ENCODE assay signal across 14 cellular contexts in the genomic region with DNA sequence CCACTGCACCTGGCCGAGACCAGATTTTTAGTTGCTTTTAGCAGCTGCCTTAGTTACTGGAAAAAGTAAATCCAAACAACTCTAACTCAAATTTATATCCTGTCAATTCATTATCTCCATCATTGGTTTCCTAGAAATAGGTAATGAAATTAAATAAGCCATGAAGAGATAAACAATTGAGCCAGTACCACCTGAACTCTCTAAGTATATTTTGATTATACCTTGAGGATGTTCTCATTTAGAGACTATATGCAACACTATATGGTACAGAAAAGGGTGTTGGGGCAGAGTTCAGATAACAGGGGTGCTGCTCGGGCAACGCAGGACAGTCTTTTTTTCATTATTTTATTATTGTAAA.
"Had no signal": no experiment of that assay in that cellular context is flagged by ENCODE, and none has a peak within 500 bp of the region (broad histone marks: within the 10 kb centered on the region; RNA-seq: fewer than 3 reads in every experiment).

No MANE protein-coding gene starts in this region.

- H3K4me3 Mint-ChIP-seq: naive thymus-derived CD8-positive, alpha-beta T cell had no signal

- DNase-seq: cortex of kidney; dorsolateral prefrontal cortex; effector CD8-positive, alpha-beta T cell; heart left ventricle; hippocampal formation; left colon; naive thymus-derived CD8-positive, alpha-beta T cell; stimulated activated CD4-positive, alpha-beta T cell treated with anti-CD3 and anti-CD28 coated beads, Interleukin-15, amount 100 ng/mL, for 24 hours; stimulated activated CD4-positive, alpha-beta T cell treated with anti-CD3 and anti-CD28 coated beads, Interleukin-1b, Interleukin-23, amount 100 ng/mL, for 48 hours; stimulated activated CD4-positive, alpha-beta T cell treated with anti-CD3 and anti-CD28 coated beads, Interleukin-4, amount 100 ng/mL, for 24 hours; stimulated activated naive CD4-positive, alpha-beta T cell; stomach; trophoblast cell had no signal

- ATAC-seq: esophagus mucosa, heart left ventricle had no signal

- H3K36me3 Mint-ChIP-seq: naive thymus-derived CD8-positive, alpha-beta T cell had no signal

- H3K27me3 Mint-ChIP-seq: naive thymus-derived CD8-positive, alpha-beta T cell had no signal
